Comparison of ENCODE assay signal across 1 cellular context in genomic region chr15:69735126-69735525, GRCh38.
TF ChIP-seq lines count a peak whose summit lies in the region.

No MANE protein-coding gene starts in this region.

TF ChIP-seq in GM23338, 12 proteins besides CTCF, POLR2A, EP300 and RAD21 (continued from another document):
- TF ChIP-seq, protein P1, sequence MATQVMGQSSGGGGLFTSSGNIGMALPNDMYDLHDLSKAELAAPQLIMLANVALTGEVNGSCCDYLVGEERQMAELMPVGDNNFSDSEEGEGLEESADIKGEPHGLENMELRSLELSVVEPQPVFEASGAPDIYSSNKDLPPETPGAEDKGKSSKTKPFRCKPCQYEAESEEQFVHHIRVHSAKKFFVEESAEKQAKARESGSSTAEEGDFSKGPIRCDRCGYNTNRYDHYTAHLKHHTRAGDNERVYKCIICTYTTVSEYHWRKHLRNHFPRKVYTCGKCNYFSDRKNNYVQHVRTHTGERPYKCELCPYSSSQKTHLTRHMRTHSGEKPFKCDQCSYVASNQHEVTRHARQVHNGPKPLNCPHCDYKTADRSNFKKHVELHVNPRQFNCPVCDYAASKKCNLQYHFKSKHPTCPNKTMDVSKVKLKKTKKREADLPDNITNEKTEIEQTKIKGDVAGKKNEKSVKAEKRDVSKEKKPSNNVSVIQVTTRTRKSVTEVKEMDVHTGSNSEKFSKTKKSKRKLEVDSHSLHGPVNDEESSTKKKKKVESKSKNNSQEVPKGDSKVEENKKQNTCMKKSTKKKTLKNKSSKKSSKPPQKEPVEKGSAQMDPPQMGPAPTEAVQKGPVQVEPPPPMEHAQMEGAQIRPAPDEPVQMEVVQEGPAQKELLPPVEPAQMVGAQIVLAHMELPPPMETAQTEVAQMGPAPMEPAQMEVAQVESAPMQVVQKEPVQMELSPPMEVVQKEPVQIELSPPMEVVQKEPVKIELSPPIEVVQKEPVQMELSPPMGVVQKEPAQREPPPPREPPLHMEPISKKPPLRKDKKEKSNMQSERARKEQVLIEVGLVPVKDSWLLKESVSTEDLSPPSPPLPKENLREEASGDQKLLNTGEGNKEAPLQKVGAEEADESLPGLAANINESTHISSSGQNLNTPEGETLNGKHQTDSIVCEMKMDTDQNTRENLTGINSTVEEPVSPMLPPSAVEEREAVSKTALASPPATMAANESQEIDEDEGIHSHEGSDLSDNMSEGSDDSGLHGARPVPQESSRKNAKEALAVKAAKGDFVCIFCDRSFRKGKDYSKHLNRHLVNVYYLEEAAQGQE (IDR thresholded peaks at IDR 0.05; ENCODE audit: unreplicated experiment): no peak
- TF ChIP-seq STAT1 (IDR thresholded peaks at IDR 0.05; ENCODE audit: unreplicated experiment): no peak
